1 cellular context compared by ENCODE assay signal in the genomic region with DNA sequence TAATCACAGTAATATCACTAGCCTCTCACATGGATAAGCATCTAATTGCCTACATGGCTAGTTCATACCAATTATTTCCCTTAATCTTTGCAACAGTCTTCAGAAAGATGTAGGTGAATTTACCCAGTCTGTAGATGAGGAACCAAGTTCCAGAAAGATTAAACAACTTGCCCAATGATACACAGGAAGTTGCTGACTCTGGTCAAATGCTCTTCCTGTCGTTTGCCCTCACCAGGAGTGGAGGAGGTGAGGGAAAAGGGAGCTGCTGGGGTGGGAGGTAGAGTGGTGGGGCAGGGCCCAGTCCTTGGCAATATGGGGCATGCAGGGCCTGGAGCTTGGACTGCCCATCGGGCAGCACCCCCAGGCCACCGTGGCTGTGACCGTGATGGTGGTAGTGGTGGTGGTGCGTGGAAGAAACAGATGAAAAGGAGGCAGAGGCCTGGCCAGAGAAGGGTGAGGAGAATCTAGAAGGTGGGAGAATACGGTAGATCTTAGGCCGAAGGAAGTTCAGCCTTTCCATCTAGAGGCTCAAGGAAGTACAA.
TF ChIP-seq lines count a peak whose summit lies in the region.

No MANE protein-coding gene starts in this region.

TF ChIP-seq in HepG2, 621 proteins besides CTCF, POLR2A, EP300 and RAD21:
- no peak for TF ChIP-seq GABPA (IDR thresholded peaks at IDR 0.05; ENCODE audit: low read depth, low read length)
- 0 out of 2 replicates have a peak, but pooled peaks have one; percentile 25 for TF ChIP-seq GABPA (CRISPR knock-in tag; IDR thresholded peaks at IDR 0.05; ENCODE audit: low read depth)
- TF ChIP-seq ETV5 (CRISPR knock-in tag; IDR thresholded peaks at IDR 0.05; ENCODE audit: borderline replicate concordance) = no peak
- TF ChIP-seq U2AF2 (IDR thresholded peaks at IDR 0.05; ENCODE audit: low read depth, low read length) = no peak
